Comparison of ENCODE assay signal across 16 cellular contexts in genomic region chr1:20663365-20663764, GRCh38. TPM values are rescaled to one million over a fixed set of nuclear protein-coding genes. Genes with fewer than 3 reads are reported as not detected.
DNase-seq lines count a peak whose midpoint lies in the region; ATAC-seq and TF ChIP-seq lines count a peak whose summit lies in the region.
"Had no signal": no experiment of that assay in that cellular context is flagged by ENCODE, and none has a peak within 500 bp of the region (broad histone marks: within the 10 kb centered on the region; RNA-seq: fewer than 3 reads in every experiment).

No MANE protein-coding gene starts in this region.

- peaks cover 31% of the 10 kb centered on the region for H3K36me3 Mint-ChIP-seq in Caco-2 (ENCODE audit: insufficient read depth, unreplicated experiment)
- H3K36me3 Mint-ChIP-seq in H9 (ENCODE audit: insufficient read depth in 1 of 3, low read depth in 3 of 3) = peaks cover 4 to 15% (median 15%) of the 10 kb centered on the region in 3 experiments
- peaks cover 23% of the 10 kb centered on the region for H3K36me3 Mint-ChIP-seq in activated T-helper 2 cell treated with anti-CD3 and anti-CD28 coated beads, Interferon-gamma antibody, Interleukin-2, Interleukin-4, amounts not matched to agents 10 μg/mL and 5 μg/mL and 100 μg/mL, durations not matched to agents 14 hours and 24 hours and 36 hours (ENCODE audit: low read depth)
- peaks cover 15% of the 10 kb centered on the region for H3K36me3 Mint-ChIP-seq in natural killer cell treated with Interleukin-12 subunit alpha and Interleukin-12 subunit beta and Interleukin-15 and Interleukin-18, amount 100 ng/mL, for 72 hours

- no peaks in the 10 kb centered on the region for H3K36me3 ChIP-seq in Caco-2 (ENCODE audit: control insufficient read depth, insufficient read depth, low read length)
- peaks cover under 1% of the 10 kb centered on the region for H3K36me3 ChIP-seq in left ventricle myocardium inferior

- no TSS peak for BruUV-seq in Caco-2 (replicated peaks; lab: Mats Ljungman, UMichigan)

- H3K9me3 Mint-ChIP-seq in Caco-2 (ENCODE audit: unreplicated experiment) (no peaks in the 10 kb centered on the region), H9 (peaks cover 0 to 2% of the 10 kb centered on the region in 2 experiments; a peak in 1 of 5 replicates)
- no peaks in the 10 kb centered on the region for H3K9me3 Mint-ChIP-seq in activated T-helper 2 cell treated with anti-CD3 and anti-CD28 coated beads, Interferon-gamma antibody, Interleukin-2, Interleukin-4, amounts not matched to agents 10 μg/mL and 5 μg/mL and 100 μg/mL, durations not matched to agents 14 hours and 24 hours and 36 hours
- H3K9me3 Mint-ChIP-seq in natural killer cell treated with Interleukin-12 subunit alpha and Interleukin-12 subunit beta and Interleukin-15 and Interleukin-18, amount 100 ng/mL, for 72 hours = no peaks in the 10 kb centered on the region
- H3K9me3 Mint-ChIP-seq: activated B cell treated with CpG ODN at 0.5 μM for 24 hours had no signal

- H3K4me3 ChIP-seq in Caco-2 (ENCODE audit: low read depth, low read length) (no peak overlapping the region), left ventricle myocardium inferior (no peak overlapping the region)

- no peak overlapping the region for H4K5ac ChIP-seq in H9 (ENCODE audit: insufficient read length, low read depth, low read length)

- no peak overlapping the region for H2BK20ac ChIP-seq in H9 (ENCODE audit: low read depth, low read length, poor library complexity, severe bottlenecking)

- no peak overlapping the region for H4K91ac ChIP-seq in H9 (ENCODE audit: insufficient read length, low read depth, low read length)

- H3K9ac ChIP-seq in H9 (ENCODE audit: extremely low read depth, insufficient read length, low read length) = no peak overlapping the region

- no peak overlapping the region for H2BK12ac ChIP-seq in H9 (ENCODE audit: insufficient read length, low read depth, low read length)

- H3K4me1 ChIP-seq in Caco-2 (no peaks in the 10 kb centered on the region), H9 (ENCODE audit: insufficient read depth, low read length) (peaks cover 2% of the 10 kb centered on the region; the same call in 1 of the 2 replicates), left ventricle myocardium inferior (peaks cover 52% of the 10 kb centered on the region)

- H4K8ac ChIP-seq in H9 (replicated peaks; ENCODE audit: insufficient read length, low read depth, low read length) = no peak overlapping the region

- peaks cover 5% of the 10 kb centered on the region for H3K23me2 ChIP-seq in H9 (ENCODE audit: insufficient read length, low read depth, low read length, poor library complexity, severe bottlenecking)

- no peak overlapping the region for H3K4me2 ChIP-seq in H9 (ENCODE audit: insufficient read depth, insufficient read length, low read length)

- H3K4me1 Mint-ChIP-seq in Caco-2 (ENCODE audit: low read depth, unreplicated experiment) = peaks cover 19% of the 10 kb centered on the region
- peaks cover 24% of the 10 kb centered on the region in 2 experiments for H3K4me1 Mint-ChIP-seq in H9
- H3K4me1 Mint-ChIP-seq in activated T-helper 2 cell treated with anti-CD3 and anti-CD28 coated beads, Interferon-gamma antibody, Interleukin-2, Interleukin-4, amounts not matched to agents 10 μg/mL and 5 μg/mL and 100 μg/mL, durations not matched to agents 14 hours and 24 hours and 36 hours (ENCODE audit: low read depth) = peaks cover 28% of the 10 kb centered on the region
- peaks cover 30 to 36% of the 10 kb centered on the region in 2 donors for H3K4me1 Mint-ChIP-seq in natural killer cell treated with Interleukin-12 subunit alpha and Interleukin-12 subunit beta and Interleukin-15 and Interleukin-18, amount 100 ng/mL, for 72 hours (ENCODE audit: low read depth in 2 of 2)

- H3K27ac Mint-ChIP-seq in Caco-2 (ENCODE audit: unreplicated experiment) (no peak overlapping the region), H9 (no peak overlapping the region)
- no peak overlapping the region for H3K27ac Mint-ChIP-seq in activated T-helper 2 cell treated with anti-CD3 and anti-CD28 coated beads, Interferon-gamma antibody, Interleukin-2, Interleukin-4, amounts not matched to agents 10 μg/mL and 5 μg/mL and 100 μg/mL, durations not matched to agents 14 hours and 24 hours and 36 hours
- peak overlapping the region in 1 of 2 donors; percentile 44 for H3K27ac Mint-ChIP-seq in natural killer cell treated with Interleukin-12 subunit alpha and Interleukin-12 subunit beta and Interleukin-15 and Interleukin-18, amount 100 ng/mL, for 72 hours

- no peak overlapping the region for H2BK15ac ChIP-seq in H9 (ENCODE audit: low read depth, low read length)

- POLR2A ChIA-PET in Caco-2 (lab: Charles Lee) = no interaction called here

- H3K79me1 ChIP-seq in H9 (ENCODE audit: insufficient read depth, low read depth, low read length, poor library complexity, severe bottlenecking) = peaks cover 4% of the 10 kb centered on the region

- H3K9me3 ChIP-seq in Caco-2 = no peaks in the 10 kb centered on the region
- H3K9me3 ChIP-seq in H9 (ENCODE audit: control insufficient read depth, low read depth, low read length) = no peaks in the 10 kb centered on the region
- H3K9me3 ChIP-seq in left ventricle myocardium inferior (replicated peaks) = no peaks in the 10 kb centered on the region

- TF ChIP-seq CTCF in Caco-2 (IDR thresholded peaks at IDR 0.05; ENCODE audit: insufficient read depth in 1 of 2, low read depth in 1 of 2, low read length in 1 of 2, severe bottlenecking in 1 of 2, unreplicated experiment in 1 of 2) = no peak
- TF ChIP-seq CTCF in H9 (conservative IDR thresholded peaks at IDR 0.05) = peak; percentile 39; the same call in 2 of the 3 replicates
- TF ChIP-seq CTCF in left ventricle myocardium inferior (IDR thresholded peaks at IDR 0.05; ENCODE audit: borderline replicate concordance) = no peak

- peaks cover 19% of the 10 kb centered on the region for H3K79me2 ChIP-seq in H9 (ENCODE audit: insufficient read depth, low read length)

- H3K4ac ChIP-seq in H9 (ENCODE audit: low read depth, low read length) = no peak overlapping the region

- intact Hi-C loops in Caco-2 (cut with micrococcal nuclease; ENCODE audit: unreplicated experiment) (no loop called here), left ventricle myocardium inferior (cut with micrococcal nuclease) (no loop called here)
- intact Hi-C loops in activated T-helper 2 cell treated with anti-CD3 and anti-CD28 coated beads, Interferon-gamma antibody, Interleukin-2, Interleukin-4, amounts not matched to agents 10 μg/mL and 5 μg/mL and 100 μg/mL, durations not matched to agents 14 hours and 24 hours and 36 hours (cut with micrococcal nuclease) = no loop called here

- H3K27me3 Mint-ChIP-seq in Caco-2 (ENCODE audit: insufficient read depth, unreplicated experiment) (no peaks in the 10 kb centered on the region), H9 (ENCODE audit: low read depth) (no peaks in the 10 kb centered on the region)
- no peaks in the 10 kb centered on the region for H3K27me3 Mint-ChIP-seq in activated T-helper 2 cell treated with anti-CD3 and anti-CD28 coated beads, Interferon-gamma antibody, Interleukin-2, Interleukin-4, amounts not matched to agents 10 μg/mL and 5 μg/mL and 100 μg/mL, durations not matched to agents 14 hours and 24 hours and 36 hours (ENCODE audit: low read depth)
- H3K27me3 Mint-ChIP-seq in natural killer cell treated with Interleukin-12 subunit alpha and Interleukin-12 subunit beta and Interleukin-15 and Interleukin-18, amount 100 ng/mL, for 72 hours = no peaks in the 10 kb centered on the region
- H3K27me3 Mint-ChIP-seq: activated B cell treated with CpG ODN at 0.5 μM for 24 hours had no signal

- DNase-seq in Caco-2 (no peak), H9 (no peak), NCI-H1417 treated with DMSO at 0.1 percent for 48 hours (lab: John Stamatoyannopoulos, UW) (no peak), GM03348 (ENCODE audit: low spot score) (no peak), left ventricle myocardium inferior (no peak)
- no peak for DNase-seq in activated T-helper 2 cell treated with anti-CD3 and anti-CD28 coated beads, Interferon-gamma antibody, Interleukin-2, Interleukin-4, amounts not matched to agents 10 μg/mL and 5 μg/mL and 100 μg/mL, durations not matched to agents 14 hours and 24 hours and 36 hours (ENCODE audit: low spot score)
- no peak for DNase-seq in natural killer cell treated with Interleukin-12 subunit alpha and Interleukin-12 subunit beta and Interleukin-15 and Interleukin-18, amount 100 ng/mL, for 72 hours (ENCODE audit: low spot score)
- DNase-seq: activated B cell treated with CpG ODN at 0.5 μM for 24 hours; activated CD8-positive, alpha-beta memory T cell treated with anti-CD3 and anti-CD28 coated beads, Interleukin-2, amount 50 U/mL, for 4 hours; EL; NCI-H187; NCI-H446; nucleus accumbens; stimulated activated naive CD8-positive, alpha-beta T cell treated with anti-CD3 and anti-CD28 coated beads, Interleukin-15, Interleukin-2, amounts not matched to agents 100 U/mL and 50 U/mL, for 24 hours had no signal

- no peak overlapping the region for H2BK5ac ChIP-seq in H9 (ENCODE audit: insufficient read length, low read length)

- H2AFZ ChIP-seq in H9 (ENCODE audit: low read length) = no peak overlapping the region

- CTCF ChIA-PET in Caco-2 (lab: Charles Lee) = no interaction called here

- no peak overlapping the region for H2AK5ac ChIP-seq in H9 (ENCODE audit: insufficient read length, low read length)

- H3K4me3 Mint-ChIP-seq in Caco-2 (ENCODE audit: unreplicated experiment) (peak overlapping the region; percentile 95), H9 (no peak overlapping the region; a peak in 2 of 5 replicates)
- peak overlapping the region; percentile 94 for H3K4me3 Mint-ChIP-seq in activated T-helper 2 cell treated with anti-CD3 and anti-CD28 coated beads, Interferon-gamma antibody, Interleukin-2, Interleukin-4, amounts not matched to agents 10 μg/mL and 5 μg/mL and 100 μg/mL, durations not matched to agents 14 hours and 24 hours and 36 hours (ENCODE audit: low read depth)
- H3K4me3 Mint-ChIP-seq in natural killer cell treated with Interleukin-12 subunit alpha and Interleukin-12 subunit beta and Interleukin-15 and Interleukin-18, amount 100 ng/mL, for 72 hours = peak overlapping the region; percentile 99
- H3K4me3 Mint-ChIP-seq: CD14-positive monocyte had no signal

- H3K18ac ChIP-seq in H9 (ENCODE audit: insufficient read length, low read depth, low read length) = no peak overlapping the region

- no peak overlapping the region for H3K56ac ChIP-seq in H9 (ENCODE audit: insufficient read length, low read depth, low read length)

- H4K20me1 ChIP-seq in H9 (ENCODE audit: control insufficient read depth, insufficient read depth, insufficient read length) = no peaks in the 10 kb centered on the region

- no peak overlapping the region for H3K14ac ChIP-seq in H9 (ENCODE audit: insufficient read depth, low read length)

- no peak overlapping the region for H3T11ph ChIP-seq in H9 (ENCODE audit: low read length)

- ATAC-seq in natural killer cell treated with Interleukin-12 subunit alpha and Interleukin-12 subunit beta and Interleukin-15 and Interleukin-18, amount 100 ng/mL, for 72 hours = no peak
- ATAC-seq: Panc1; stimulated activated naive CD8-positive, alpha-beta T cell treated with anti-CD3 and anti-CD28 coated beads, Interleukin-15, Interleukin-2, amounts not matched to agents 100 U/mL and 50 U/mL, for 24 hours had no signal

- no peak overlapping the region for H3K23ac ChIP-seq in H9 (ENCODE audit: insufficient read length, low read depth, low read length)

- no peak overlapping the region for H3K27ac ChIP-seq in H9 (ENCODE audit: insufficient read length, low read depth, low read length)
- H3K27ac ChIP-seq in left ventricle myocardium inferior (replicated peaks) = no peak overlapping the region

- H3K27me3 ChIP-seq in Caco-2 (replicated peaks; ENCODE audit: control insufficient read depth, insufficient read depth, low read length) (no peaks in the 10 kb centered on the region), H9 (ENCODE audit: insufficient read depth, low read length) (no peaks in the 10 kb centered on the region), left ventricle myocardium inferior (ENCODE audit: low read depth) (no peaks in the 10 kb centered on the region)

- no CpG with 5 or more reads among the region's 1 CpG for WGBS in H9 (ENCODE audit: extremely low coverage, insufficient read length, low lambda C conversion rate)

- no peak overlapping the region for H2BK120ac ChIP-seq in H9 (ENCODE audit: low read depth, low read length, poor library complexity, severe bottlenecking)

RNA-seq across cellular contexts. Expression of gene DDOST, which starts 2.2 kb away (rescaled TPM):
- total RNA-seq in Caco-2 (2022) (332 and 339 TPM in 2 replicates), H9 (2021) (255 and 269 TPM in 2 replicates), left ventricle myocardium inferior (120 TPM)
- total RNA-seq in activated T-helper 2 cell treated with anti-CD3 and anti-CD28 coated beads, Interferon-gamma antibody, Interleukin-2, Interleukin-4, amounts not matched to agents 10 μg/mL and 5 μg/mL and 100 μg/mL, durations not matched to agents 14 hours and 24 hours and 36 hours = 184 and 186 TPM in 2 replicates
- total RNA-seq in natural killer cell treated with Interleukin-12 subunit alpha and Interleukin-12 subunit beta and Interleukin-15 and Interleukin-18, amount 100 ng/mL, for 72 hours = 100 to 1,000 TPM; 176 to 227 TPM

RNA-seq across cellular contexts. Expression of gene PINK1, which starts 30.1 kb away (rescaled TPM):
- 18.4 and 23.2 TPM in 2 replicates for total RNA-seq in Caco-2 (2022)
- 17.0 and 18.2 TPM in 2 replicates for total RNA-seq in H9 (2021)
- 3.8 and 4.7 TPM in 2 replicates for total RNA-seq in activated T-helper 2 cell treated with anti-CD3 and anti-CD28 coated beads, Interferon-gamma antibody, Interleukin-2, Interleukin-4, amounts not matched to agents 10 μg/mL and 5 μg/mL and 100 μg/mL, durations not matched to agents 14 hours and 24 hours and 36 hours
- total RNA-seq in natural killer cell treated with Interleukin-12 subunit alpha and Interleukin-12 subunit beta and Interleukin-15 and Interleukin-18, amount 100 ng/mL, for 72 hours = 1 to 10 TPM; 3.8 to 4.7 TPM
- total RNA-seq in left ventricle myocardium inferior = 250 TPM

RNA-seq across cellular contexts. Expression of gene KIF17, which starts 54.4 kb away (rescaled TPM):
- total RNA-seq in Caco-2 (2022) = 1.3 and 1.5 TPM in 2 replicates
- total RNA-seq in H9 (2021) = 3.4 and 5.1 TPM in 2 replicates
- 0.09 TPM in 1 of 2 replicates, not detected in the other for total RNA-seq in activated T-helper 2 cell treated with anti-CD3 and anti-CD28 coated beads, Interferon-gamma antibody, Interleukin-2, Interleukin-4, amounts not matched to agents 10 μg/mL and 5 μg/mL and 100 μg/mL, durations not matched to agents 14 hours and 24 hours and 36 hours
- not detected for total RNA-seq in natural killer cell treated with Interleukin-12 subunit alpha and Interleukin-12 subunit beta and Interleukin-15 and Interleukin-18, amount 100 ng/mL, for 72 hours
- total RNA-seq in left ventricle myocardium inferior = 4.6 TPM
- total RNA-seq: activated B cell treated with CpG ODN at 0.5 μM for 24 hours had no signal

Comparison
In these comparisons a context has a peak if more than half of its experiments do, and no peak if none do; other contexts are left out.
1. H3K4me3 Mint-ChIP-seq: peak in Caco-2 (single experiment), activated T-helper 2 cell treated with anti-CD3 and anti-CD28 coated beads, Interferon-gamma antibody, Interleukin-2, Interleukin-4, amounts not matched to agents 10 μg/mL and 5 μg/mL and 100 μg/mL, durations not matched to agents 14 hours and 24 hours and 36 hours (single experiment) and natural killer cell treated with Interleukin-12 subunit alpha and Interleukin-12 subunit beta and Interleukin-15 and Interleukin-18, amount 100 ng/mL, for 72 hours (single experiment); none in H9 (0 of 2).
2. RNA of gene PINK1, which starts 30.1 kb away (total RNA-seq): 250 TPM in left ventricle myocardium inferior (single experiment); 18.4 to 23.2 TPM in Caco-2, 17.0 to 18.2 TPM in H9, 3.8 to 4.7 TPM in activated T-helper 2 cell treated with anti-CD3 and anti-CD28 coated beads, Interferon-gamma antibody, Interleukin-2, Interleukin-4, amounts not matched to agents 10 μg/mL and 5 μg/mL and 100 μg/mL, durations not matched to agents 14 hours and 24 hours and 36 hours and 3.8 to 4.7 TPM in natural killer cell treated with Interleukin-12 subunit alpha and Interleukin-12 subunit beta and Interleukin-15 and Interleukin-18, amount 100 ng/mL, for 72 hours; every median in the first group is over 10 times any median in the second.